Comparison of ENCODE assay signal across 1 cellular context in the genomic region with DNA sequence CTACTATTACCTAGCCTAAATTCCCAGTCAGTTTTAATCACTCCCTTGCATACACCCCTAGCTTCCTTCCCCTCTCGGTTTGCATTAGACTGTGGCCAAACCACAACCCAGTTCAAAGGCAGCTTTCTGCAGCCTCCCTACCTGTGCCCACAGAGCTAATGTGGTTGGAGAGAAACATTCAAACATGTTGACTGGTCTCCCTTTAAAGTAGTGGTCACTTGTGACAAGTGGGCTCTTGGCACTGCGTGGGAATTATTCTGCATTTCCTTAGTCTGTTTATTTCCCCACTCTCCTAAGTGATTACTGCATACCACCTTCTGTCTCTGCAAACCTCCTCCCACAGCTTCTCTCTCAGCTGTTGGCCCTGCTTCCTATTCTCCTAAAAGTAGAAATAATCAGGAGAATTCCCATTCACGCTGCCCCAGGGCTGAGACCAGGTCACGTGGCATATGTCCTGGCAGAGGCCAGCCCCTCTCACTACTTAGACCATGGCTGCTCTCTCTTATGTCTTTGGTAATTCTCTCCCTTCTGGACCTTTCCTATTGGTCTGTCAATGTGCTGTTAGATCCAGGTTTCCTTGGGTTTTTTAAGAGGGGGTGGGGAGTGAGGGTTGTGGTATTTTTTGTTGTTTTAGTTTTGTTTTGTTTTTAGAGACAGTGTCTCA.
TF ChIP-seq lines count a peak whose summit lies in the region.

No MANE protein-coding gene starts in this region.

TF ChIP-seq in GM12878, 131 proteins besides CTCF, POLR2A, EP300 and RAD21:
- peak in 1 of 2 experiments; percentile 4; a peak in 1 of 4 replicates for TF ChIP-seq BHLHE40 (IDR thresholded peaks at IDR 0.05; ENCODE audit: borderline replicate concordance in 1 of 2, low read depth in 2 of 2, low read length in 1 of 2)
- TF ChIP-seq PML (IDR thresholded peaks at IDR 0.05; ENCODE audit: low read length) = no peak
- TF ChIP-seq IKZF1 (conservative IDR thresholded peaks at IDR 0.05) = 0 out of 2 replicates have a peak, but pooled peaks have one; percentile 16
- 0 out of 2 replicates have a peak, but pooled peaks have one; percentile 20 for TF ChIP-seq RAD51 (IDR thresholded peaks at IDR 0.05)
- TF ChIP-seq RUNX3 (IDR thresholded peaks at IDR 0.05; ENCODE audit: low read length) = peak; percentile 61
